15 cellular contexts compared by ENCODE assay signal in the genomic region with DNA sequence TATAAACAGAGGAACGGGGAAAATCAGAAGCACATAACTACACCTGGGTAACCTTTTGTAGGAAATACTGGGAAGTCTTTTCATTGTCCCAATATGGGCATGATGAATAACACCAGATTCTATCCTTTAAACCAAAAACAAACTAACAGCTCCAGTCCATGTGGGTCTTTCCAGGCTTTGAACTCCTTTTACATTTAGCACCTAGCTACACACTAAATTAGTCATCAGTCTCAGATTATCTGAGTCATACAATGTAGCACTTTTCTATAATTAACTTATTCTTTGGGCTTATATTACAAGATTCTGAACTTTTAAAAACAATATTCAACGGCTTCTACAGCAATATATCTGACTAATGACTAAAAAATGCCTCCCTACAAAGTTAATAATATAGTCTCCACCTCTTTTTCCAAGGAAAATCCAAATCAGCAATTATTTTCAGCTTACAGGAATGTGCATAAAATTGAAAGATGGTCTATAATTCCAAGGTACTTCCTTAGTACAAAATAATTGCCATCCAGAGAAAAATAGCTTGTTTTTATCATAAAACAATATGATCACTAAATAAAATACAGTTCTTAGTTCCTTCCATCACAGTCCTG. TPM values are rescaled to one million over a fixed set of nuclear protein-coding genes. Genes with fewer than 3 reads are reported as not detected.
DNase-seq lines count a peak whose midpoint lies in the region; ATAC-seq and TF ChIP-seq lines count a peak whose summit lies in the region.
"Had no signal": no experiment of that assay in that cellular context is flagged by ENCODE, and none has a peak within 500 bp of the region (broad histone marks: within the 10 kb centered on the region; RNA-seq: fewer than 3 reads in every experiment).

No MANE protein-coding gene starts in this region.

- in situ Hi-C loops in astrocyte of the spinal cord (cut with HindIII; ENCODE audit: low sequenced_read_pairs), result no loop called here

- no peaks in the 10 kb centered on the region for H3K36me3 ChIP-seq in breast epithelium
- H3K36me3 ChIP-seq: heart left ventricle, stomach had no signal

- H3K4me3 ChIP-seq in breast epithelium, result no peak overlapping the region
- no peak overlapping the region for H3K4me3 ChIP-seq in astrocyte of the spinal cord (ENCODE audit: low read depth, low read length)
- H3K4me3 ChIP-seq: heart left ventricle, stomach had no signal

- H3K27me3 ChIP-seq in breast epithelium, result no peaks in the 10 kb centered on the region
- H3K27me3 ChIP-seq: stomach had no signal

- intact Hi-C loops in MCF 10A (cut with micrococcal nuclease) (loop anchor here (2.0 to 10.0 kb wide), 2 partner anchors 239 to 563 kb away; no protein-coding TSS in a partner anchor), breast epithelium (cut with DNase I; ENCODE audit: low total_unique reads) (no loop called here)

- POLR2A ChIA-PET in MCF 10A (lab: Yijun Ruan, JAX), result interaction anchor here (0.6 to 1.7 kb wide), 8 partner anchors 9 to 455 kb away, joined by 3 to 8 read pairs (median 3); partner anchors contain the start of gene TMEM9B

- no peak for TF ChIP-seq POLR2A in breast epithelium (IDR thresholded peaks at IDR 0.05)

- no peaks in the 10 kb centered on the region for H3K4me1 ChIP-seq in breast epithelium
- H3K4me1 ChIP-seq: heart left ventricle, stomach had no signal

- no TSS peak for BruUV-seq in MCF 10A (replicated peaks; lab: Mats Ljungman, UMichigan)

- CTCF ChIA-PET in MCF 10A (lab: Yijun Ruan, JAX), result interaction anchor here (0.7 to 6.8 kb wide), 37 partner anchors 12 to 676 kb away, joined by 3 to 99 read pairs (median 4); partner anchors contain the start of gene LMO1

- no peaks in the 10 kb centered on the region for H3K9me3 ChIP-seq in breast epithelium
- H3K9me3 ChIP-seq: stomach had no signal

- peak; percentile 57 for ATAC-seq in HG03103 (IDR thresholded peaks at IDR 0.05; ENCODE audit: low read depth, unreplicated experiment)
- ATAC-seq: heart left ventricle had no signal

- H3K27ac Mint-ChIP-seq in MCF 10A (ENCODE audit: low read depth, unreplicated experiment), result no peak overlapping the region

- H3K9me3 Mint-ChIP-seq in MCF 10A (ENCODE audit: unreplicated experiment), result no peaks in the 10 kb centered on the region

- H3K4me1 Mint-ChIP-seq in MCF 10A (ENCODE audit: insufficient read depth, unreplicated experiment), result peaks cover 6% of the 10 kb centered on the region

- peaks cover 28% of the 10 kb centered on the region for H3K27me3 Mint-ChIP-seq in MCF 10A (ENCODE audit: insufficient read depth, unreplicated experiment)

- H3K36me3 Mint-ChIP-seq in MCF 10A (ENCODE audit: insufficient read depth, unreplicated experiment), result no peaks in the 10 kb centered on the region

- TF ChIP-seq CTCF in MCF 10A (IDR thresholded peaks at IDR 0.05; ENCODE audit: unreplicated experiment) (no peak), breast epithelium (IDR thresholded peaks at IDR 0.05) (no peak), astrocyte of the spinal cord (IDR thresholded peaks at IDR 0.05; ENCODE audit: low read depth, low read length) (no peak)

- DNase-seq in MCF 10A (ENCODE audit: unreplicated experiment) (peak; percentile 33), breast epithelium (ENCODE audit: low spot score in 2 of 2) (no peak), astrocyte of the spinal cord (ENCODE audit: low read depth, low spot score) (peak; percentile 30), NCI-H2107 treated with DMSO at 0.1 percent for 48 hours (lab: John Stamatoyannopoulos, UW; ENCODE audit: unreplicated experiment) (no peak), T1000 (lab: John Stamatoyannopoulos, UW) (no peak), NCI-H1694 treated with DMSO at 0.1 percent for 48 hours (lab: John Stamatoyannopoulos, UW) (no peak), AG08395 (ENCODE audit: low spot score) (no peak)
- DNase-seq: activated effector memory CD4-positive, alpha-beta T cell treated with anti-CD3 and anti-CD28 coated beads, Interleukin-2, amount 50 U/mL, for 16 hours; DMS79 treated with DMSO at 0.1 percent for 48 hours; heart left ventricle; Karpas-422; NCI-H2227 treated with DMSO at 0.1 percent for 48 hours; stimulated activated CD4-positive, alpha-beta T cell treated with anti-CD3 and anti-CD28 coated beads, Interleukin-2, amount 100 ng/mL, for 24 hours; stomach had no signal

- no peak overlapping the region for H3K27ac ChIP-seq in breast epithelium
- H3K27ac ChIP-seq: heart left ventricle, stomach had no signal

- H3K4me3 Mint-ChIP-seq in MCF 10A (ENCODE audit: unreplicated experiment), result no peak overlapping the region

RNA-seq across cellular contexts. Expression of gene STK33, which starts 26.3 kb away (rescaled TPM):
- total RNA-seq in MCF 10A (2022), result 0.20 and 0.58 TPM in 2 replicates
- 1 to 10 TPM in 2 of 3 donors, under 1 TPM in 1; 0.33 to 2.4 (median 1.2) TPM for total RNA-seq in breast epithelium

Comparison
In these comparisons a context has a peak if more than half of its experiments do, and no peak if none do; other contexts are left out.
1. DNase-seq: peak in MCF 10A (single experiment) and astrocyte of the spinal cord (single experiment); none in breast epithelium (0 of 2), NCI-H2107 treated with DMSO at 0.1 percent for 48 hours (single experiment), T1000 (single experiment), NCI-H1694 treated with DMSO at 0.1 percent for 48 hours (single experiment) and AG08395 (single experiment).